22 cellular contexts compared by ENCODE assay signal in the genomic region with DNA sequence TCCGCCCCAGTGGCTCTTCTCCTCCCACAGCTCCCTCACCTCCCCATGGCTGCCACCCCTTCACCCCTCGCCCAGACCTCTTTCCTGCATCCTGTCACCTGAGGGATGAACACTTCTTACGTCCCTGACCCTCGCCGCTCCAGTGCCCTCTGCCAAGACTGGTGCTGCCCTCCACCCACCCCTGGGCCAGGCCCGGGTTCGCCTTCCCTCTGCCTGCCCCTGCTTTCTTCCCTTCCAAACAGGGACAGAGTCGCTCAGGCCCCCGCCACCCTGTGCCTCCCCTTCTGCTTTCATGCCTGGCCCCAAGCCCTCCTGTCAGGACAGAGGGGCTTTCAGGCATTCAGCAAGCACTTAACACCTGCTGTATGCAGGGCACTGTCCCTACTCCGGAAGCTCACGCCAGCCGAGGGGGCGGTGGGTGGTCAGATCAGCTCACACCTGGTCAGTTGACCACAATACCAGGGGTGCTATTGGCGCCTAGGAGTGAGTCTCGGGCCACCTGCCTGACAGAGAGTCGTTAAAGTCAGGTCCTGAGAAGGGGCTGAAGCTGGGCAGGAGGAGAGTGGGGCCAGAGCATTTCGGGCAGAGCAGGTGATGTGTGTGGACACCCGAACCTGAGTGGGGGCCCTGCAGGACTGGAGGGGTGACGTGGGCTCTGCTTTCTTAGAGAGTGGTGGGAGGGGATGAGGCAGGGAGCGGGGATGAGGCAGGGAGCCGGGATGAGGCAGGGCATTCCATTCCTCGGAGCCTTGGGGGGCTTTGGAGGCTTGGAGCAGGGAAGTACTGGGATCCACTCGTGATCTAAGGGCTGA.
"Had no signal": no experiment of that assay in that cellular context is flagged by ENCODE, and none has a peak within 500 bp of the region (broad histone marks: within the 10 kb centered on the region; RNA-seq: fewer than 3 reads in every experiment).

No MANE protein-coding gene starts in this region.

- H3K36me3 ChIP-seq: brain microvascular endothelial cell, gastrocnemius medialis, prostate gland, tibial nerve, vagina had no signal

- H3K4me1 ChIP-seq: gastrocnemius medialis, prostate gland had no signal

- H3K27me3 ChIP-seq: brain microvascular endothelial cell, gastrocnemius medialis, tibial nerve, vagina had no signal

- FAIRE-seq: small intestine had no signal

- H3K9me3 ChIP-seq: gastrocnemius medialis, prostate gland, tibial nerve, vagina had no signal

- ATAC-seq: activated CD4-positive, alpha-beta T cell treated with anti-CD3 and anti-CD28 coated beads for 36 hours; activated CD8-positive, alpha-beta memory T cell treated with anti-CD3 and anti-CD28 coated beads, Interleukin-2, amount 10 ng/mL, durations not matched to agents 7 days and 5 days; esophagus mucosa; gastrocnemius medialis; right cardiac atrium; stimulated activated memory B cell treated with anti-CD40 and anti-IgM and Interleukin-4, amounts not matched to agents 10 μg/mL and 1 μg/mL and 100 μg/mL, for 72 hours; T-cell; WTC11 had no signal

- H3K27ac ChIP-seq: brain microvascular endothelial cell, gastrocnemius medialis, prostate gland had no signal

- DNase-seq: activated CD4-positive, alpha-beta memory T cell treated with anti-CD3 and anti-CD28 coated beads, Interleukin-2, amount 10 ng/mL, durations not matched to agents 7 days and 5 days; activated CD4-positive, alpha-beta T cell treated with anti-CD3 and anti-CD28 coated beads for 36 hours; activated CD8-positive, alpha-beta memory T cell treated with anti-CD3 and anti-CD28 coated beads, Interleukin-2, amount 10 ng/mL, durations not matched to agents 7 days and 5 days; activated naive CD4-positive, alpha-beta T cell treated with anti-CD3 and anti-CD28 coated beads for 36 hours; brain microvascular endothelial cell; cortex of kidney; effector CD4-positive, alpha-beta T cell; gastrocnemius medialis; head of caudate nucleus; kidney glomerular epithelial cell; stimulated activated CD4-positive, alpha-beta T cell treated with anti-CD3 and anti-CD28 coated beads, Interleukin-4, amount 100 ng/mL, for 24 hours; substantia nigra; T-cell had no signal

- H3K4me3 ChIP-seq: gastrocnemius medialis, lung, prostate gland, tibial nerve, vagina had no signal
